ENCODE assay signal across 13 cellular contexts in genomic region chr1:155871390-155871789, GRCh38. TPM values are rescaled to one million over a fixed set of nuclear protein-coding genes. Genes with fewer than 3 reads are reported as not detected.
A peak's percentile ranks its signal among the peaks of the same experiment; 100 is the strongest.
DNase-seq lines count a peak whose midpoint lies in the region; ATAC-seq and TF ChIP-seq lines count a peak whose summit lies in the region.
"Had no signal": no experiment of that assay in that cellular context is flagged by ENCODE, and none has a peak within 500 bp of the region (broad histone marks: within the 10 kb centered on the region; RNA-seq: fewer than 3 reads in every experiment).

No MANE protein-coding gene starts in this region.

- TF ChIP-seq POLR2A in upper lobe of left lung (IDR thresholded peaks at IDR 0.05) = no peak

- no peak overlapping the region for H3K4me3 Mint-ChIP-seq in neural crest cell
- H3K4me3 Mint-ChIP-seq: CD8-positive, alpha-beta T cell; immature natural killer cell had no signal

- no peaks in the 10 kb centered on the region for H3K27me3 ChIP-seq in upper lobe of left lung

- H3K4me3 ChIP-seq in upper lobe of left lung = no peak overlapping the region

- no peaks in the 10 kb centered on the region for H3K9me3 Mint-ChIP-seq in neural crest cell
- H3K9me3 Mint-ChIP-seq: CD8-positive, alpha-beta T cell; immature natural killer cell had no signal

- peaks cover 3% of the 10 kb centered on the region for H3K36me3 Mint-ChIP-seq in neural crest cell (ENCODE audit: low read depth)

- no peak for TF ChIP-seq EP300 in upper lobe of left lung (IDR thresholded peaks at IDR 0.05)

- no peaks in the 10 kb centered on the region for H3K4me1 ChIP-seq in upper lobe of left lung

- TF ChIP-seq CTCF in neural crest cell (conservative IDR thresholded peaks at IDR 0.05) (no peak), upper lobe of left lung (IDR thresholded peaks at IDR 0.05) (no peak)

- no peak for ATAC-seq in upper lobe of left lung (ENCODE audit: low FRiP score in 2 of 2)
- ATAC-seq in HG02759 (IDR thresholded peaks at IDR 0.05; ENCODE audit: unreplicated experiment) = no peak
- no peak for ATAC-seq in activated CD4-positive, CD25-positive, alpha-beta regulatory T cell treated with anti-CD3 and anti-CD28 coated beads, Interleukin-2, amount 50 U/mL, for 24 hours
- ATAC-seq: CD8-positive, alpha-beta T cell had no signal

- H3K9me3 ChIP-seq in upper lobe of left lung = no peaks in the 10 kb centered on the region

- peaks cover 0 to 7% (median 0%) of the 10 kb centered on the region in 4 donors for H3K36me3 ChIP-seq in upper lobe of left lung

- peak overlapping the region; percentile 57 for H3K27ac Mint-ChIP-seq in neural crest cell (ENCODE audit: unreplicated experiment)
- H3K27ac Mint-ChIP-seq: CD8-positive, alpha-beta T cell; immature natural killer cell had no signal

- DNase-seq in Daoy (ENCODE audit: low read depth) (peak; percentile 21), NCI-H345 treated with DMSO at 0.1 percent for 48 hours (lab: John Stamatoyannopoulos, UW; ENCODE audit: unreplicated experiment) (peak; percentile 99), epidermal melanocyte (ENCODE audit: insufficient read length, low spot score) (peak; percentile 37), neural crest cell (ENCODE audit: low read depth, low spot score) (no peak), upper lobe of left lung (no peak)
- DNase-seq in activated effector memory CD4-positive, alpha-beta T cell treated with Interleukin-2 at 50 U/mL for 16 hours = no peak
- DNase-seq: activated CD4-positive, alpha-beta T cell treated with anti-CD3 and anti-CD28 coated beads, Interleukin-2, amount 50 U/mL, for 1 hour; CD8-positive, alpha-beta T cell; central memory CD4-positive, alpha-beta T cell; H7; immature natural killer cell had no signal

- 78 to 89% methylated on average over 1 of the region's 1 CpG for WGBS in upper lobe of left lung, 2 donors

- no peaks in the 10 kb centered on the region for H3K27me3 Mint-ChIP-seq in neural crest cell (ENCODE audit: low read depth)

- H3K4me1 Mint-ChIP-seq in neural crest cell = peaks cover 24% of the 10 kb centered on the region

- no peak overlapping the region for H3K27ac ChIP-seq in upper lobe of left lung

RNA-seq across cellular contexts. Expression of gene SYT11, which starts 12.0 kb away (rescaled TPM):
- 7.4 and 12.8 TPM in 2 replicates for total RNA-seq in Daoy (2014; rRNA removed; shearing (Covaris generic))
- total RNA-seq in neural crest cell = 19.8 and 20.0 TPM in 2 replicates
- total RNA-seq in upper lobe of left lung = 10 to 100 TPM in 1 of 6 donors, 1 to 10 TPM in 5; 3.1 to 12.1 (median 7.8) TPM

RNA-seq across cellular contexts. Expression of gene GON4L, which starts 14.4 kb away (rescaled TPM):
- total RNA-seq in Daoy (2014; rRNA removed; shearing (Covaris generic)) = 16.0 and 22.5 TPM in 2 replicates
- total RNA-seq in neural crest cell (58.4 and 59.5 TPM in 2 replicates), upper lobe of left lung (100 to 1,000 TPM in 1 of 6 donors, 10 to 100 TPM in 5; 28.9 to 160 (median 46.3) TPM)

RNA-seq across cellular contexts. Expression of gene RIT1, which starts 39.8 kb away (rescaled TPM):
- 22.4 and 26.6 TPM in 2 replicates for total RNA-seq in Daoy (2014; rRNA removed; shearing (Covaris generic))
- total RNA-seq in neural crest cell (34.5 and 35.3 TPM in 2 replicates), upper lobe of left lung (10 to 100 TPM; 26.3 to 67.1 (median 45.1) TPM)

Comparison
In these comparisons a context has a peak if more than half of its experiments do, and no peak if none do; other contexts are left out.
1. DNase-seq: peak in Daoy (single experiment), NCI-H345 treated with DMSO at 0.1 percent for 48 hours (single experiment) and epidermal melanocyte (single experiment); none in neural crest cell (single experiment), activated effector memory CD4-positive, alpha-beta T cell treated with Interleukin-2 at 50 U/mL for 16 hours (single experiment) and upper lobe of left lung (0 of 2).